ENCODE assay signal across 8 cellular contexts in the genomic region with DNA sequence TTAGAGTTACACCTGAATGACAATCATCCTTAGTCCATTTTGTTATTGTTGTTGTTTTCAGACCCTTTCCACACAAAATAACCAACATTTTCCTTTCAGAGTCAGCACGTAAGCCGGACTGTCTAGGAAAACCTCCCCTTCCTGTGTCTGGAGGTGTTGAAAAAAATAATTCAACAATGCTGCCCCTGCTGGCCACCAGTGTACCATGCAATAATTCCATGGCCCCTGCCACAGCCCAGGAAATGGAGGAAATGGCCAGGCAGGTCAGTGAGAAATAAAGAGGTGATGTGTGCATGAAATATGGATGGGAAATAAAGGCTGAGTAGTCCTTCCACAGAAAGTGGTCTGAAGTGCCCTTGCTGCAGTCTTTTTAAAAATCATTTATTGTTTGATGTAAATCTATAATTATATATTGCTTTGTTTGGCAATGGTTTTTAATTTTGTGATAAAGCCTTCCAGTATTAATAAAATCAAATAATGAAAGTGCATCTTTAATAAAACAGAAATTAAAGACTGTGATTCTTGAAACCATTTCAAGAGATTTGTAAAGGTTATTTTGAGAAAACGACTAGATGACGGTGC.
DNase-seq lines count a peak whose midpoint lies in the region; ATAC-seq, FAIRE-seq and TF ChIP-seq lines count a peak whose summit lies in the region.

No MANE protein-coding gene starts in this region.

- H3K36me3 ChIP-seq in K562 (ENCODE audit: control insufficient read depth, insufficient read depth, low read length) = no peaks in the 10 kb centered on the region

- POLR2A ChIA-PET in K562 (lab: Yijun Ruan, JAX) = no interaction called here

- no peaks in the 10 kb centered on the region for H4K20me1 ChIP-seq in K562 (replicated peaks; ENCODE audit: control insufficient read depth, insufficient read depth, low read length)

- 3% methylated on average over 4 of the region's 4 CpGs for WGBS in K562 (ENCODE audit: insufficient coverage, low coverage, missing lambda C conversion rate)

- CTCF ChIA-PET in K562 (lab: Yijun Ruan, JAX; ENCODE audit: low intra/inter-chr PET ratio) = no interaction called here

- H3K9me1 ChIP-seq in K562 (ENCODE audit: control insufficient read depth, insufficient read depth, low read length) = no peaks in the 10 kb centered on the region

- no peak overlapping the region for H3K4me3 ChIP-seq in K562

- H3K4me2 ChIP-seq in K562 (ENCODE audit: insufficient read depth, low read length) = no peak overlapping the region

- H3K9ac ChIP-seq in K562 (ENCODE audit: insufficient read depth in 1 of 2, low read depth in 2 of 2, low read length in 2 of 2) = no peak overlapping the region

- H3K4me3 Mint-ChIP-seq in progenitor cell of endocrine pancreas (ENCODE audit: low read depth) = no peak overlapping the region

- no TSS peak for BruUV-seq in K562 (replicated peaks; lab: Mats Ljungman, UMichigan)

- no peaks in the 10 kb centered on the region for H3K4me1 ChIP-seq in K562 (replicated peaks in 1 of 2; ENCODE audit: control insufficient read depth in 2 of 2, insufficient read depth in 2 of 2, low read length in 2 of 2)

- TF ChIP-seq RAD21 in K562 (CRISPR knock-in tag; conservative IDR thresholded peaks at IDR 0.05 in 1 of 2, IDR thresholded peaks at IDR 0.05 in 1 of 2) = no peak

- no peaks in the 10 kb centered on the region for H3K9me3 ChIP-seq in K562 (replicated peaks; ENCODE audit: control insufficient read depth, insufficient read depth, low read depth, low read length)

- peak; percentile 59 for ATAC-seq in HG03521 (IDR thresholded peaks at IDR 0.05; ENCODE audit: unreplicated experiment)
- ATAC-seq in K562 = peak; percentile 52; the same call in 1 of the 3 replicates
- no peak for ATAC-seq in GM21825 (IDR thresholded peaks at IDR 0.05; ENCODE audit: unreplicated experiment)
- ATAC-seq in GM19397 (IDR thresholded peaks at IDR 0.05; ENCODE audit: unreplicated experiment) = no peak

- H3K27me3 Mint-ChIP-seq in progenitor cell of endocrine pancreas = no peaks in the 10 kb centered on the region

- in situ Hi-C loops in K562 (cut with MboI) = no loop called here

- no peaks in the 10 kb centered on the region for H3K27me3 ChIP-seq in K562 (ENCODE audit: control insufficient read depth in 2 of 2, insufficient read depth in 2 of 2, low read length in 2 of 2)

- no peak overlapping the region for H3K27ac ChIP-seq in K562 (ENCODE audit: extremely low read depth, low read depth, low read length)

- H3K27ac Mint-ChIP-seq in progenitor cell of endocrine pancreas = no peak overlapping the region

- TF ChIP-seq EP300 in K562 (IDR thresholded peaks at IDR 0.05; ENCODE audit: low read length) = no peak

- peaks cover 3% of the 10 kb centered on the region for H3K9me3 Mint-ChIP-seq in progenitor cell of endocrine pancreas (ENCODE audit: low read depth)

- no peak overlapping the region for H2AFZ ChIP-seq in K562 (ENCODE audit: low read depth, low read length)

- peak; percentile 22 to 56 (median 39); a peak in 4 of 6 replicates for TF ChIP-seq CTCF in K562 (IDR thresholded peaks at IDR 0.05 in 2 of 3, conservative IDR thresholded peaks at IDR 0.05 in 1 of 3; ENCODE audit: insufficient read depth in 2 of 3, low read depth in 1 of 3, low read length in 3 of 3)
- TF ChIP-seq CTCF in progenitor cell of endocrine pancreas (IDR thresholded peaks at IDR 0.05; ENCODE audit: unreplicated experiment) = peak; percentile 60

- intact Hi-C loops in K562 (cut with micrococcal nuclease) = no loop called here

- no peaks in the 10 kb centered on the region for H3K36me3 Mint-ChIP-seq in progenitor cell of endocrine pancreas (ENCODE audit: insufficient read depth)

- H3K4me1 Mint-ChIP-seq in progenitor cell of endocrine pancreas (ENCODE audit: low read depth) = no peaks in the 10 kb centered on the region

- peak; percentile 3 for DNase-seq in stimulated activated CD4-positive, alpha-beta T cell treated with anti-CD3 and anti-CD28 coated beads, Interleukin-1b, Interleukin-23, amount 100 ng/mL, for 48 hours
- no peak for DNase-seq in stimulated activated CD4-positive, alpha-beta T cell treated with anti-CD3 and anti-CD28 coated beads, Interleukin-4, amount 100 ng/mL, for 24 hours
- DNase-seq in K562 (ENCODE audit: extremely low read depth in 1 of 4, low spot score in 3 of 4) (peak; percentile 8 to 39 (median 22)), progenitor cell of endocrine pancreas (ENCODE audit: low spot score, unreplicated experiment) (no peak), NOMO-1 treated with DMSO at 0.1 percent for 48 hours (lab: John Stamatoyannopoulos, UW; ENCODE audit: unreplicated experiment) (no peak)

- no peaks in the 10 kb centered on the region for H3K79me2 ChIP-seq in K562 (ENCODE audit: control insufficient read depth, insufficient read depth, low read length)

- FAIRE-seq in K562 (lab: Jason Lieb, UNC) = no peak

- TF ChIP-seq POLR2A in K562 (conservative IDR thresholded peaks at IDR 0.05) = no peak

TF ChIP-seq in K562, 482 proteins besides CTCF, POLR2A, EP300 and RAD21:
- TF ChIP-seq CEBPB (tag; IDR thresholded peaks at IDR 0.05) = no peak

Comparison
In these comparisons a context has a peak if more than half of its experiments do, and no peak if none do; other contexts are left out.
1. DNase-seq: peak in stimulated activated CD4-positive, alpha-beta T cell treated with anti-CD3 and anti-CD28 coated beads, Interleukin-1b, Interleukin-23, amount 100 ng/mL, for 48 hours (single experiment) and K562 (4 of 4); none in stimulated activated CD4-positive, alpha-beta T cell treated with anti-CD3 and anti-CD28 coated beads, Interleukin-4, amount 100 ng/mL, for 24 hours (single experiment), progenitor cell of endocrine pancreas (single experiment) and NOMO-1 treated with DMSO at 0.1 percent for 48 hours (single experiment).
2. ATAC-seq: peak in HG03521 (single experiment) and K562 (single experiment); none in GM21825 (single experiment) and GM19397 (single experiment).